Comparison of ENCODE assay signal across 8 cellular contexts in the genomic region with DNA sequence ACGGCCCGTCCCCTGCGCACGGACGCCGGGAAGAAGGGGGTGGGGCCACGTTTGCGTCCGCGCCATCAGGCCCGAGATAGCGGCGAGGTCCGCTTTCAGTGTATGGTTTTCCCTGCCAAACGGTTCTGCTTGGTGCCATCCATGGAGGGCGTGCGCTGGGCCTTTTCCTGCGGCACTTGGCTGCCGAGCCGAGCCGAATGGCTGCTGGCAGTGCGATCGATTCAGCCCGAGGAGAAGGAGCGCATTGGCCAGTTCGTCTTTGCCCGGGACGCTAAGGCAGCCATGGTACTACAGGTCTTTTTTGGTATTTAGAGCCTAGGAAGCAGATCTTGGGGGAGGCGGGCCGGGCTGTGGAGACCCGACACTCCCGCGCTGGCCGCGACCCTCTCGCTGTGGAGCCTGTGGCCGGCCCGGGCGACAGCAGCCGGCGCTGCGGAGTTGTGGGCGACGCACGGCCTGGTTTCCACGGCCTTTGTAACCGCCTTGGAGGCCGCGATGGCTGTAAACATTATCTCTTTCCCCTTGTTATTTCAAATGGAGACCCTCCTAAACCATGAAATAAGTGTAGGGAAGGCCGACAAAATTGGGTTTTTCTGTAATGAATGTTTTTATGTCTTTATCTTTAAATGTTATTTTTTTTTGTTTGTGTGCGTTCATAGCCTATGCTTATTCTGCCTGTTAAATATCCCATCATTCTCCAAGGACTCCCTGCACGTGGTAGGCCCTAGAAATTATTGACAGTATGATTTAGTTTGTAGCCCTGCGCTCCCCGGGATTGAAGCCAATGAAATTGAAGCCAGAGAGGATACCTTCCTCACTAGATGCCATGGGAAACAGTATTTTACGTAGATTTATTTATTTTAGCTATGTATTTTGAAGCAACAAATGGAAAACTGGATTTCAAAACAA. TPM values are rescaled to one million over a fixed set of nuclear protein-coding genes. Genes with fewer than 3 reads are reported as not detected.
DNase-seq lines count a peak whose midpoint lies in the region; ATAC-seq and TF ChIP-seq lines count a peak whose summit lies in the region.

A gene with protein sequence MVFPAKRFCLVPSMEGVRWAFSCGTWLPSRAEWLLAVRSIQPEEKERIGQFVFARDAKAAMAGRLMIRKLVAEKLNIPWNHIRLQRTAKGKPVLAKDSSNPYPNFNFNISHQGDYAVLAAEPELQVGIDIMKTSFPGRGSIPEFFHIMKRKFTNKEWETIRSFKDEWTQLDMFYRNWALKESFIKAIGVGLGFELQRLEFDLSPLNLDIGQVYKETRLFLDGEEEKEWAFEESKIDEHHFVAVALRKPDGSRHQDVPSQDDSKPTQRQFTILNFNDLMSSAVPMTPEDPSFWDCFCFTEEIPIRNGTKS (plus strand): TSS at position 54 of the 909 bp plus-strand sequence. CDS start 49 bp downstream, at position 103.

- H3K27ac Mint-ChIP-seq in CD8-positive, alpha-beta T cell = peak within 1 kb of the TSS; percentile 99

- no peaks in the 10 kb centered on the region for H3K9me3 Mint-ChIP-seq in CD8-positive, alpha-beta T cell

- H3K36me3 Mint-ChIP-seq in CD8-positive, alpha-beta T cell = peaks cover 45% of the 10 kb centered on the region

- intact Hi-C loops in CD8-positive, alpha-beta T cell (cut with DNase I, micrococcal nuclease) = loop anchor here (1.0 to 10.0 kb wide), 7 partner anchors 9 to 1489 kb away; a partner anchor contains a TSS
- intact Hi-C loops in right cardiac atrium (cut with DNase I) (loop anchor here in 2 of 4 donors (2.0 to 5.0 kb wide), 2 partner anchors 55 to 56 kb away; a partner anchor contains a TSS), psoas muscle (cut with DNase I) (loop anchor here (2.0 kb wide), 1 partner anchor 55 kb away; a partner anchor contains a TSS)

- no peaks in the 10 kb centered on the region for H3K27me3 ChIP-seq in CD8-positive, alpha-beta T cell (ENCODE audit: insufficient read depth, low read length)
- H3K27me3 ChIP-seq in right cardiac atrium (ENCODE audit: control insufficient read depth, insufficient read depth) (no peaks in the 10 kb centered on the region), psoas muscle (ENCODE audit: insufficient read depth in 3 of 3, low read length in 2 of 3) (no peaks in the 10 kb centered on the region)

- no peaks in the 10 kb centered on the region for H3K9me3 ChIP-seq in CD8-positive, alpha-beta T cell (ENCODE audit: low read length)
- H3K9me3 ChIP-seq in right cardiac atrium (ENCODE audit: control insufficient read depth, low read length) (no peaks in the 10 kb centered on the region), psoas muscle (no peaks in the 10 kb centered on the region)

- H3K27me3 Mint-ChIP-seq in CD8-positive, alpha-beta T cell (ENCODE audit: low read depth) = no peaks in the 10 kb centered on the region

- no peak for TF ChIP-seq CTCF in CD8-positive, alpha-beta T cell (IDR thresholded peaks at IDR 0.05)
- no peak for TF ChIP-seq CTCF in psoas muscle (IDR thresholded peaks at IDR 0.05)

- H3K4me1 Mint-ChIP-seq in CD8-positive, alpha-beta T cell (ENCODE audit: low read depth) = peaks cover 77% of the 10 kb centered on the region

- no peak for ATAC-seq in CD8-positive, alpha-beta T cell
- peak; percentile 5 for ATAC-seq in GM18858 (IDR thresholded peaks at IDR 0.05; ENCODE audit: unreplicated experiment)
- ATAC-seq in HG03025 (IDR thresholded peaks at IDR 0.05; ENCODE audit: low FRiP score, unreplicated experiment) = peak; percentile 18
- ATAC-seq in right cardiac atrium = peak; percentile 19 to 54
- peak; percentile 18 to 54 (median 34) for ATAC-seq in psoas muscle

- 0 to 1% (median 0%) methylated on average over 55 of the region's 55 CpGs for WGBS in adipose tissue, 3 donors
- under 1% methylated on average over 55 of the region's 55 CpGs for WGBS in right cardiac atrium
- 0 to 1% (median 0%) methylated on average over 53 to 55 of the region's 55 CpGs for whole genome bisulfite sequencing in psoas muscle, 3 donors

- H3K27ac ChIP-seq in CD8-positive, alpha-beta T cell (ENCODE audit: low read depth, low read length) = peak within 1 kb of the TSS; percentile 87
- H3K27ac ChIP-seq in adipose tissue (ENCODE audit: low read depth, low read length) (peak within 1 kb of the TSS; percentile 35), right cardiac atrium (ENCODE audit: low read length) (peak within 1 kb of the TSS; percentile 98), psoas muscle (peak within 1 kb of the TSS; percentile 98)

- H3K36me3 ChIP-seq in CD8-positive, alpha-beta T cell (ENCODE audit: insufficient read depth, low read length) = no peaks in the 10 kb centered on the region
- H3K36me3 ChIP-seq in psoas muscle (ENCODE audit: insufficient read depth in 1 of 2, low read depth in 1 of 2) = peaks cover 3 to 34% of the 10 kb centered on the region in 2 donors

- H3K4me3 ChIP-seq in CD8-positive, alpha-beta T cell (ENCODE audit: low read depth, low read length) = peak within 1 kb of the TSS; percentile 88
- peak within 1 kb of the TSS; percentile 90 for H3K4me3 ChIP-seq in right cardiac atrium (ENCODE audit: low read length)
- H3K4me3 ChIP-seq in psoas muscle = peak within 1 kb of the TSS; percentile 77

- CTCF ChIA-PET in CD8-positive, alpha-beta T cell (lab: Charles Lee) = interaction anchor here (1.0 to 1.1 kb wide), 2 partner anchors 10 to 41 kb away, joined by 3 to 4 read pairs; no protein-coding TSS in a partner anchor

- H3K4me1 ChIP-seq in CD8-positive, alpha-beta T cell (ENCODE audit: insufficient read depth, low read length) = peaks cover 56% of the 10 kb centered on the region
- H3K4me1 ChIP-seq in right cardiac atrium (ENCODE audit: control insufficient read depth, insufficient read depth, low read length) (peaks cover 4% of the 10 kb centered on the region), psoas muscle (peaks cover 45% of the 10 kb centered on the region)

- no peak for DNase-seq in CD8-positive, alpha-beta T cell
- DNase-seq in NCI-H345 treated with DMSO at 0.1 percent for 48 hours (lab: John Stamatoyannopoulos, UW; ENCODE audit: unreplicated experiment) (peak; percentile 49), right cardiac atrium (no peak), psoas muscle (no peak), middle frontal gyrus (ENCODE audit: extremely low spot score, low spot score) (no peak)

- POLR2A ChIA-PET in CD8-positive, alpha-beta T cell (lab: Charles Lee) = interaction anchor here (0.9 to 2.1 kb wide), 4 partner anchors 8 to 57 kb away, joined by 3 to 11 read pairs (median 4); a partner anchor contains a TSS

- H3K4me3 Mint-ChIP-seq in CD8-positive, alpha-beta T cell = peak within 1 kb of the TSS; percentile 98

RNA-seq across cellular contexts. Expression of the gene that starts here (rescaled TPM):
- total RNA-seq in CD8-positive, alpha-beta T cell = 10 to 100 TPM; 16.1 to 21.3 TPM
- 10 to 100 TPM; 12.5 to 13.6 (median 13.5) TPM for polyA plus RNA-seq in adipose tissue
- total RNA-seq in right cardiac atrium = 10 to 100 TPM; 30.1 to 38.6 (median 34.1) TPM
- 26.0 TPM for polyA plus RNA-seq in right cardiac atrium
- total RNA-seq in psoas muscle = 10 to 100 TPM; 25.0 to 40.1 (median 36.2) TPM
- 10 to 100 TPM; 18.0 to 23.3 (median 20.1) TPM for polyA plus RNA-seq in psoas muscle

Comparison
In these comparisons a context has a peak if more than half of its experiments do, and no peak if none do; other contexts are left out.
1. H3K27ac ChIP-seq: peak in every context shown above with its lines; median percentile 98 in right cardiac atrium; 98 in psoas muscle; 87 in CD8-positive, alpha-beta T cell; 35 in adipose tissue.